Comparison of ENCODE assay signal across 20 cellular contexts in the genomic region with DNA sequence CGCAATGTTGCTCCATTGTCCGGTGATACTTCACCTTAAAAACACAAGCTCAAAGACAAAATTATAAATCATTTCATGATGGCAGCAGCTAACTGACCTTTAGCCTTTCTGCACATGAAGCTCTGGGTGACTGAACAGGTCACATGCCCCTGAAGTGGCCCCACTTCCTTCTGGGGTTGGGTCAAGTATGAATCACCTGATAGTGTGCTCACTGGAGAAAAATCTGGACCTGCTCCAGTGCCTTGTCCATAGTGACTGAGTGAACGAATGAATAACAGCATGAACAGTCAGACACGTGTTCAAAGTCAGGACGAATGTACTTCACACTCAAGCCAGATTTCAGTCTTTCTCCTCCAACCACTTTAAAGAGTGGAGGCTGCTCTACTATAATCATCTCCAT.
"Had no signal": no experiment of that assay in that cellular context is flagged by ENCODE, and none has a peak within 500 bp of the region (broad histone marks: within the 10 kb centered on the region; RNA-seq: fewer than 3 reads in every experiment).

No MANE protein-coding gene starts in this region.

- H3K36me3 ChIP-seq: esophagus muscularis mucosa, transverse colon had no signal

- H3K4me1 ChIP-seq: esophagus muscularis mucosa, transverse colon had no signal

- H3K4me3 ChIP-seq: esophagus muscularis mucosa, mucosa of descending colon, transverse colon had no signal

- H3K27ac ChIP-seq: esophagus muscularis mucosa, transverse colon had no signal

- DNase-seq: activated CD4-positive, alpha-beta T cell treated with anti-CD3 and anti-CD28 coated beads for 4 hours; activated CD8-positive, alpha-beta T cell treated with anti-CD3 and anti-CD28 coated beads for 36 hours; activated effector memory CD4-positive, alpha-beta T cell treated with Interleukin-2 at 50 U/mL for 16 hours; activated naive CD4-positive, alpha-beta T cell treated with anti-CD3 and anti-CD28 coated beads, Interleukin-2, amount 50 U/mL, for 16 hours; activated T-cell treated with anti-CD3 and anti-CD28 coated beads, Interleukin-2, amount 50 U/mL, for 4 hours; hippocampal formation; kidney; left ventricle myocardium superior; mucosa of descending colon; naive thymus-derived CD8-positive, alpha-beta T cell; posterior cingulate gyrus; stimulated activated CD4-positive, alpha-beta T cell treated with anti-CD3 and anti-CD28 coated beads, Interleukin-15, amount 100 ng/mL, for 24 hours; stimulated activated CD4-positive, alpha-beta T cell treated with anti-CD3 and anti-CD28 coated beads, Interleukin-4, amount 100 ng/mL, for 1 hour; stimulated activated naive CD4-positive, alpha-beta T cell treated with Interleukin-2 at 50 U/mL for 16 hours; substantia nigra; T-helper 2 cell; transverse colon had no signal

- H3K27me3 ChIP-seq: transverse colon had no signal

- H3K9me3 ChIP-seq: esophagus muscularis mucosa, mucosa of descending colon, transverse colon had no signal

- ATAC-seq: activated CD8-positive, alpha-beta T cell treated with anti-CD3 and anti-CD28 coated beads for 36 hours; activated T-cell treated with anti-CD3 and anti-CD28 coated beads, Interleukin-2, amount 50 U/mL, for 4 hours; left ventricle myocardium superior; mucosa of descending colon; naive thymus-derived CD8-positive, alpha-beta T cell; WTC11 had no signal

- FAIRE-seq: astrocyte, kidney had no signal
